18 cellular contexts compared by ENCODE assay signal in genomic region chr6:32815115-32815514, GRCh38. TPM values are rescaled to one million over a fixed set of nuclear protein-coding genes. Genes with fewer than 3 reads are reported as not detected.
A peak's percentile ranks its signal among the peaks of the same experiment; 100 is the strongest.
DNase-seq lines count a peak whose midpoint lies in the region; ATAC-seq and TF ChIP-seq lines count a peak whose summit lies in the region.
"Had no signal": no experiment of that assay in that cellular context is flagged by ENCODE, and none has a peak within 500 bp of the region (broad histone marks: within the 10 kb centered on the region; RNA-seq: fewer than 3 reads in every experiment).

No MANE protein-coding gene starts in this region.

- H3K4me3 ChIP-seq in choroid plexus epithelial cell (ENCODE audit: low read depth, low read length), result no peak overlapping the region
- H3K4me3 ChIP-seq: dorsolateral prefrontal cortex, lower lobe of right lung, upper lobe of left lung had no signal

- TF ChIP-seq CTCF in choroid plexus epithelial cell (conservative IDR thresholded peaks at IDR 0.05; ENCODE audit: low read depth, low read length), result no peak
- TF ChIP-seq CTCF in omental fat pad (IDR thresholded peaks at IDR 0.05), result no peak

- peak; percentile 25 for ATAC-seq in omental fat pad (ENCODE audit: low FRiP score)
- no peak for ATAC-seq in GM21390 (IDR thresholded peaks at IDR 0.05; ENCODE audit: unreplicated experiment)
- ATAC-seq in GM18511 (IDR thresholded peaks at IDR 0.05; ENCODE audit: unreplicated experiment), result no peak
- ATAC-seq: lower lobe of right lung had no signal

- DNase-seq in AG20443 (ENCODE audit: low spot score) (peak; percentile 26), LHCN-M2 (ENCODE audit: low read depth) (peak; percentile 61), choroid plexus epithelial cell (ENCODE audit: low read depth) (peak; percentile 45), omental fat pad (ENCODE audit: low spot score) (no peak), NCI-H1105 treated with DMSO at 0.1 percent for 48 hours (lab: John Stamatoyannopoulos, UW) (no peak), middle frontal gyrus (ENCODE audit: extremely low spot score, low spot score) (no peak)
- DNase-seq: activated gamma-delta T cell treated with Interleukin-2 at 50 U/mL for 16 hours; CD8-positive, alpha-beta memory T cell; dorsolateral prefrontal cortex; lower lobe of right lung; NCI-H1092; NCI-H774; nephron progenitor cell; stimulated activated CD4-positive, alpha-beta T cell treated with anti-CD3 and anti-CD28 coated beads, Interleukin-2, amount 100 ng/mL, for 48 hours; stimulated activated CD8-positive, alpha-beta memory T cell treated with anti-CD3 and anti-CD28 coated beads, Interleukin-4, amount 100 ng/mL, for 48 hours; upper lobe of left lung had no signal

RNA-seq across cellular contexts. Expression of gene HLA-DOB, which starts 1.7 kb away (rescaled TPM):
- total RNA-seq in LHCN-M2 (2014; rRNA removed) (not detected in 2 replicates), omental fat pad (1 to 10 TPM in 2 of 4 donors, under 1 TPM in 1, not detected in 1; 0.56 to 2.8 (median 1.6) TPM)
- not detected for polyA plus RNA-seq in LHCN-M2 (2012)

RNA-seq across cellular contexts. Expression of gene TAP2, which starts 23.4 kb away (rescaled TPM):
- total RNA-seq in LHCN-M2 (2014; rRNA removed), result 6.1 and 6.7 TPM in 2 replicates
- polyA plus RNA-seq in LHCN-M2 (2012), result 20.9 TPM
- 10 to 100 TPM; 10.1 to 54.5 (median 20.0) TPM for total RNA-seq in omental fat pad

RNA-seq across cellular contexts. Expression of gene PSMB8, which starts 28.7 kb away (rescaled TPM):
- 39.8 and 55.6 TPM in 2 replicates for total RNA-seq in LHCN-M2 (2014; rRNA removed)
- polyA plus RNA-seq in LHCN-M2 (2012), result 63.2 TPM
- 10 to 100 TPM; 38.5 to 71.2 (median 42.3) TPM for total RNA-seq in omental fat pad

RNA-seq across cellular contexts. Expression of gene TAP1, which starts 38.4 kb away (rescaled TPM):
- total RNA-seq in LHCN-M2 (2014; rRNA removed), result 50.1 and 56.2 TPM in 2 replicates
- polyA plus RNA-seq in LHCN-M2 (2012), result 35.9 TPM
- 100 to 1,000 TPM in 1 of 4 donors, 10 to 100 TPM in 3; 30.5 to 128 (median 55.6) TPM for total RNA-seq in omental fat pad

RNA-seq across cellular contexts. Expression of gene PSMB9, which starts 38.9 kb away (rescaled TPM):
- total RNA-seq in LHCN-M2 (2014; rRNA removed) (9.0 and 20.0 TPM in 2 replicates), omental fat pad (10 to 100 TPM; 22.2 to 84.2 (median 23.8) TPM)
- 37.0 TPM for polyA plus RNA-seq in LHCN-M2 (2012)

Comparison
In these comparisons a context has a peak if more than half of its experiments do, and no peak if none do; other contexts are left out.
1. DNase-seq: peak in AG20443 (single experiment), LHCN-M2 (single experiment) and choroid plexus epithelial cell (single experiment); none in omental fat pad (single experiment), NCI-H1105 treated with DMSO at 0.1 percent for 48 hours (single experiment) and middle frontal gyrus (single experiment).